9 cellular contexts compared by ENCODE assay signal in the genomic region with DNA sequence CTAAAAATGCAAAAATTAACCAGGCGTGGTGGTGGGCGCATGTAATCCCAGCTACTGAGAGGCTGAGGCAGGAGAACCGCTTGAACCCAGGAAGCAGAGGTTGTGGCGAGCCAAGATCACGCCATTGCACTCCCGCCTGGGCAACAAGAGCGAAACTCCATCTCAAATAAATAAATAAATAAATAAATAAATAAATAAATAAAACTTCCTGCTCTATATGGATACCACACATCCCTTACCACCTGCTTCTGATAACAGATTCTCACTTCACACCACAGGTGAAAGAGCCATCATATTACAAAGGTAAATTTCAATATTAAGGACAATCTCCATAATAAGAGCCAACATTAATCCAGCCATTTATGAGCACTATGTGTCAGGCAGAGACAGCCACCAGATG.
"Had no signal": no experiment of that assay in that cellular context is flagged by ENCODE, and none has a peak within 500 bp of the region (broad histone marks: within the 10 kb centered on the region; RNA-seq: fewer than 3 reads in every experiment).

No MANE protein-coding gene starts in this region.

- H3K4me2 ChIP-seq: KMS-11 had no signal

- H3K4me1 Mint-ChIP-seq: IgD-negative memory B cell had no signal

- ATAC-seq: HepG2, K562 had no signal

- H3K36me3 Mint-ChIP-seq: IgD-negative memory B cell had no signal

- FAIRE-seq: HepG2, HTR-8/SVneo, K562 had no signal

- DNase-seq: IMR-90, KBM-7, KG1 had no signal

- H3K4me3 ChIP-seq: K562 had no signal

- H3K27ac ChIP-seq: HL-60, KMS-11 had no signal
